In genomic region chr7:81294897-81295515, GRCh38 we compare ENCODE assay signal across 23 cellular contexts.
"Had no signal": no experiment of that assay in that cellular context is flagged by ENCODE, and none has a peak within 500 bp of the region (broad histone marks: within the 10 kb centered on the region; RNA-seq: fewer than 3 reads in every experiment).

No MANE protein-coding gene starts in this region.

- H3K9me3 Mint-ChIP-seq: brain; stimulated activated naive CD8-positive, alpha-beta T cell treated with anti-CD3 and anti-CD28 coated beads, Interleukin-15, Interleukin-2, amounts not matched to agents 100 ng/mL and 50 ng/mL, for 24 hours had no signal

- H3K4me3 ChIP-seq: left ventricle myocardium inferior, pancreas, tibial nerve, vagina had no signal

- H3K36me3 Mint-ChIP-seq: brain, natural killer cell, WTC11 had no signal

- H3K9me3 ChIP-seq: left ventricle myocardium inferior, pancreas, tibial nerve, vagina had no signal

- H3K4me1 ChIP-seq: pancreas had no signal

- H3K4me1 Mint-ChIP-seq: activated naive CD8-positive, alpha-beta T cell treated with anti-CD3 and anti-CD28 coated beads, Interleukin-2, amount 50 U/mL, for 24 hours; natural killer cell had no signal

- ATAC-seq: activated naive CD8-positive, alpha-beta T cell treated with anti-CD3 and anti-CD28 coated beads, Interleukin-2, amount 50 U/mL, for 24 hours; activated T-cell treated with anti-CD3 and anti-CD28 coated beads, Interleukin-2, amount 50 U/mL, for 4 hours; natural killer cell; pancreas; right cardiac atrium; WTC11 had no signal

- H3K36me3 ChIP-seq: left ventricle myocardium inferior, pancreas, tibial nerve, vagina had no signal

- H3K27ac ChIP-seq: left ventricle myocardium inferior, pancreas, tibial nerve, vagina had no signal

- H3K27me3 ChIP-seq: pancreas, tibial nerve, vagina had no signal

- H3K4me3 Mint-ChIP-seq: activated naive CD8-positive, alpha-beta T cell treated with anti-CD3 and anti-CD28 coated beads, Interleukin-2, amount 50 U/mL, for 24 hours; activated T-cell treated with anti-CD3 and anti-CD28 coated beads, Interleukin-2, amount 50 U/mL, for 4 hours; brain; natural killer cell; stimulated activated naive CD8-positive, alpha-beta T cell treated with anti-CD3 and anti-CD28 coated beads, Interleukin-15, Interleukin-2, amounts not matched to agents 100 ng/mL and 50 ng/mL, for 24 hours; WTC11 had no signal

- H3K27ac Mint-ChIP-seq: activated naive CD8-positive, alpha-beta T cell treated with anti-CD3 and anti-CD28 coated beads, Interleukin-2, amount 50 U/mL, for 24 hours; brain; natural killer cell; stimulated activated naive CD8-positive, alpha-beta T cell treated with anti-CD3 and anti-CD28 coated beads, Interleukin-15, Interleukin-2, amounts not matched to agents 100 ng/mL and 50 ng/mL, for 24 hours; WTC11 had no signal

- H3K27me3 Mint-ChIP-seq: activated naive CD8-positive, alpha-beta T cell treated with anti-CD3 and anti-CD28 coated beads, Interleukin-2, amount 50 U/mL, for 24 hours; brain; stimulated activated naive CD8-positive, alpha-beta T cell treated with anti-CD3 and anti-CD28 coated beads, Interleukin-15, Interleukin-2, amounts not matched to agents 100 ng/mL and 50 ng/mL, for 24 hours had no signal

- DNase-seq: activated CD8-positive, alpha-beta memory T cell treated with anti-CD3 and anti-CD28 coated beads, Interleukin-2, amount 50 U/mL, for 4 hours; activated naive CD4-positive, alpha-beta T cell treated with anti-CD3 and anti-CD28 coated beads, Interleukin-2, amount 50 U/mL, for 16 hours; activated naive CD8-positive, alpha-beta T cell treated with anti-CD3 and anti-CD28 coated beads, Interleukin-2, amount 50 U/mL, for 24 hours; activated T-cell treated with anti-CD3 and anti-CD28 coated beads, Interleukin-2, amount 50 U/mL, for 4 hours; dermis blood vessel endothelial cell; effector memory CD4-positive, alpha-beta T cell; foreskin melanocyte; glutamatergic neuron; hippocampal formation; left ventricle myocardium inferior; natural killer cell; right cardiac atrium; small intestine; stimulated activated CD4-positive, alpha-beta T cell treated with anti-CD3 and anti-CD28 coated beads, Interleukin-15, amount 100 ng/mL, for 24 hours; stimulated activated CD4-positive, alpha-beta T cell treated with anti-CD3 and anti-CD28 coated beads, Interleukin-2, amount 100 ng/mL, for 48 hours; stimulated activated CD8-positive, alpha-beta memory T cell treated with anti-CD3 and anti-CD28 coated beads, Interleukin-4, amount 100 ng/mL, for 48 hours; T-helper 9 cell had no signal
